In genomic region chr16:2028146-2028545, GRCh38 we compare ENCODE assay signal across 1 cellular context.
TF ChIP-seq lines count a peak whose summit lies in the region.

No MANE protein-coding gene starts in this region.

TF ChIP-seq in GM23338, 12 proteins besides CTCF, POLR2A, EP300 and RAD21 (continued from another document):
- TF ChIP-seq ZNF462 (CRISPR knock-in tag; IDR thresholded peaks at IDR 0.05) = no peak
- no peak for TF ChIP-seq ETS1 (IDR thresholded peaks at IDR 0.05)
- TF ChIP-seq EZH2phosphoT487 (IDR thresholded peaks at IDR 0.05; ENCODE audit: unreplicated experiment) = no peak
- TF ChIP-seq EZH2 (IDR thresholded peaks at IDR 0.05; ENCODE audit: low read depth, unreplicated experiment) = no peak
- no peak for TF ChIP-seq JUNB (IDR thresholded peaks at IDR 0.05; ENCODE audit: unreplicated experiment)
- TF ChIP-seq CREB1 (CRISPR knock-in tag; IDR thresholded peaks at IDR 0.05; ENCODE audit: low read depth) = no peak
